ENCODE assay signal across 18 cellular contexts in genomic region chr21:29374481-29374880, GRCh38.
DNase-seq lines count a peak whose midpoint lies in the region; ATAC-seq and TF ChIP-seq lines count a peak whose summit lies in the region.
"Had no signal": no experiment of that assay in that cellular context is flagged by ENCODE, and none has a peak within 500 bp of the region (broad histone marks: within the 10 kb centered on the region; RNA-seq: fewer than 3 reads in every experiment).

No MANE protein-coding gene starts in this region.

- H3K4me1 ChIP-seq in adipocyte (ENCODE audit: control insufficient read depth, insufficient read depth, low read length): no peaks in the 10 kb centered on the region
- H3K4me1 ChIP-seq: HAP-1 had no signal

- no peaks in the 10 kb centered on the region for H3K27me3 ChIP-seq in adipocyte (replicated peaks; ENCODE audit: control insufficient read depth, insufficient read depth, low read length)
- H3K27me3 ChIP-seq: BE2C; BLaER1 treated with 17β-estradiol and CSF1 and Interleukin-3, amounts not matched to agents 10 nM and 100 nM had no signal

- no peak for TF ChIP-seq CTCF in neural crest cell (conservative IDR thresholded peaks at IDR 0.05)

- no peak for DNase-seq in activated naive CD4-positive, alpha-beta T cell treated with anti-CD3 and anti-CD28 coated beads, Interleukin-2, amount 50 U/mL, for 72 hours (ENCODE audit: low spot score in 2 of 2)
- DNase-seq in adipocyte (ENCODE audit: low read depth) (peak; percentile 56), neural crest cell (ENCODE audit: low read depth, low spot score) (no peak), DMS 273 treated with DMSO at 0.1 percent for 48 hours (lab: John Stamatoyannopoulos, UW) (no peak), HPDE6-E6E7 (ENCODE audit: extremely low spot score) (no peak)
- DNase-seq: AML-193; BE2C; Calu3; CD4-positive, alpha-beta memory T cell; COR-L47; DMS153; DND-41; GOT3; HFFc6 had no signal

- no peaks in the 10 kb centered on the region for H3K9me3 ChIP-seq in adipocyte (ENCODE audit: control insufficient read depth, low read length)
- H3K9me3 ChIP-seq: BE2C, HAP-1 had no signal

- no peaks in the 10 kb centered on the region for H3K27me3 Mint-ChIP-seq in activated naive CD4-positive, alpha-beta T cell treated with anti-CD3 and anti-CD28 coated beads, Interleukin-2, amount 50 U/mL, for 24 hours
- H3K27me3 Mint-ChIP-seq in neural crest cell (ENCODE audit: low read depth): no peaks in the 10 kb centered on the region
- H3K27me3 Mint-ChIP-seq: CD4-positive, alpha-beta memory T cell had no signal

- peaks cover 35% of the 10 kb centered on the region for H3K4me1 Mint-ChIP-seq in activated naive CD4-positive, alpha-beta T cell treated with anti-CD3 and anti-CD28 coated beads, Interleukin-2, amount 50 U/mL, for 24 hours
- no peaks in the 10 kb centered on the region for H3K4me1 Mint-ChIP-seq in neural crest cell

- H3K4me3 Mint-ChIP-seq in activated naive CD4-positive, alpha-beta T cell treated with anti-CD3 and anti-CD28 coated beads, Interleukin-2, amount 50 U/mL, for 24 hours: no peak overlapping the region
- H3K4me3 Mint-ChIP-seq in neural crest cell: no peak overlapping the region
- H3K4me3 Mint-ChIP-seq: CD14-positive monocyte, HFFc6 had no signal

- H3K27ac Mint-ChIP-seq in activated naive CD4-positive, alpha-beta T cell treated with anti-CD3 and anti-CD28 coated beads, Interleukin-2, amount 50 U/mL, for 24 hours: peak overlapping the region; percentile 4
- H3K27ac Mint-ChIP-seq in activated naive CD4-positive, alpha-beta T cell treated with anti-CD3 and anti-CD28 coated beads, Interleukin-2, amount 50 U/mL, for 72 hours: no peak overlapping the region
- H3K27ac Mint-ChIP-seq in neural crest cell (ENCODE audit: unreplicated experiment): peak overlapping the region; percentile 64
- H3K27ac Mint-ChIP-seq: HFFc6 had no signal

- H3K9ac ChIP-seq in adipocyte (ENCODE audit: low read length): no peak overlapping the region
- H3K9ac ChIP-seq: BLaER1 treated with 17β-estradiol and CSF1 and Interleukin-3, amounts not matched to agents 10 nM and 100 nM had no signal

- peaks cover 20% of the 10 kb centered on the region for H3K36me3 Mint-ChIP-seq in activated naive CD4-positive, alpha-beta T cell treated with anti-CD3 and anti-CD28 coated beads, Interleukin-2, amount 50 U/mL, for 24 hours
- peaks cover 7 to 8% of the 10 kb centered on the region in 2 donors for H3K36me3 Mint-ChIP-seq in activated naive CD4-positive, alpha-beta T cell treated with anti-CD3 and anti-CD28 coated beads, Interleukin-2, amount 50 U/mL, for 72 hours
- peaks cover 14% of the 10 kb centered on the region for H3K36me3 Mint-ChIP-seq in neural crest cell (ENCODE audit: low read depth)

- H3K36me3 ChIP-seq in adipocyte (ENCODE audit: control insufficient read depth, insufficient read depth, low read length, severe bottlenecking): no peaks in the 10 kb centered on the region
- H3K36me3 ChIP-seq: BE2C, HAP-1 had no signal

- H3K4me3 ChIP-seq in adipocyte (ENCODE audit: low read length): no peak overlapping the region
- H3K4me3 ChIP-seq: BLaER1 treated with 17β-estradiol and CSF1 and Interleukin-3, amounts not matched to agents 10 nM and 100 nM; HAP-1 had no signal

- no peak for ATAC-seq in activated naive CD4-positive, alpha-beta T cell treated with anti-CD3 and anti-CD28 coated beads, Interleukin-2, amount 50 U/mL, for 72 hours

- no peaks in the 10 kb centered on the region for H3K9me3 Mint-ChIP-seq in activated naive CD4-positive, alpha-beta T cell treated with anti-CD3 and anti-CD28 coated beads, Interleukin-2, amount 50 U/mL, for 24 hours
- peaks cover 0 to 4% of the 10 kb centered on the region in 2 donors for H3K9me3 Mint-ChIP-seq in activated naive CD4-positive, alpha-beta T cell treated with anti-CD3 and anti-CD28 coated beads, Interleukin-2, amount 50 U/mL, for 72 hours
- H3K9me3 Mint-ChIP-seq in neural crest cell: peaks cover 3% of the 10 kb centered on the region
- H3K9me3 Mint-ChIP-seq: HFFc6 had no signal

Comparison
In these comparisons a context has a peak if more than half of its experiments do, and no peak if none do; other contexts are left out.
1. H3K27ac Mint-ChIP-seq: peak in activated naive CD4-positive, alpha-beta T cell treated with anti-CD3 and anti-CD28 coated beads, Interleukin-2, amount 50 U/mL, for 24 hours (single experiment) and neural crest cell (single experiment); none in activated naive CD4-positive, alpha-beta T cell treated with anti-CD3 and anti-CD28 coated beads, Interleukin-2, amount 50 U/mL, for 72 hours (0 of 2).